In genomic region chr3:67654099-67654831, GRCh38 we compare ENCODE assay signal across 1 cellular context.
TF ChIP-seq lines count a peak whose summit lies in the region.

Gene SUCLG2, minus strand, starts transcription at chr3:67654612. Its CDS starts 26 bp downstream, at chr3:67654586.

TF ChIP-seq in GM12878, 131 proteins besides CTCF, POLR2A, EP300 and RAD21 (continued from another document):
- TF ChIP-seq REST (IDR thresholded peaks at IDR 0.05; ENCODE audit: low read depth, low read length) (0 out of 2 replicates have a peak, but pooled peaks have one; percentile 14), NFXL1 (IDR thresholded peaks at IDR 0.05; ENCODE audit: borderline replicate concordance) (peak; percentile 30; the same call in 1 of the 2 replicates), ZSCAN29 (IDR thresholded peaks at IDR 0.05) (0 out of 2 replicates have a peak, but pooled peaks have one; percentile 14), NKRF (conservative IDR thresholded peaks at IDR 0.05) (peak; percentile 82), ZNF207 (IDR thresholded peaks at IDR 0.05; ENCODE audit: borderline replicate concordance) (0 out of 2 replicates have a peak, but pooled peaks have one; percentile 62), SMAD5 (IDR thresholded peaks at IDR 0.05; ENCODE audit: low read depth) (peak; percentile 51; the same call in 1 of the 2 replicates), CREB1 (IDR thresholded peaks at IDR 0.05; ENCODE audit: low read depth) (no peak; the same call in 1 of the 2 replicates), HCFC1 (IDR thresholded peaks at IDR 0.05; ENCODE audit: low read length) (0 out of 2 replicates have a peak, but pooled peaks have one; percentile 10), RB1 (IDR thresholded peaks at IDR 0.05; ENCODE audit: borderline replicate concordance) (peak; percentile 78; the same call in 1 of the 2 replicates), BHLHE40 (IDR thresholded peaks at IDR 0.05; ENCODE audit: borderline replicate concordance in 1 of 2, low read depth in 2 of 2, low read length in 1 of 2) (peak; percentile 82 to 87), ZNF274 (IDR thresholded peaks at IDR 0.05; ENCODE audit: insufficient read depth, insufficient read length) (no peak), BACH1 (IDR thresholded peaks at IDR 0.05; ENCODE audit: borderline replicate concordance) (peak; percentile 23; the same call in 1 of the 2 replicates), GATAD2B (conservative IDR thresholded peaks at IDR 0.05; ENCODE audit: low read depth) (peak; percentile 86), USF2 (IDR thresholded peaks at IDR 0.05; ENCODE audit: borderline replicate concordance, low read depth, low read length) (no peak; the same call in 1 of the 2 replicates), E4F1 (IDR thresholded peaks at IDR 0.05; ENCODE audit: borderline replicate concordance, partially characterized antibody) (peak; percentile 18), YY1 (IDR thresholded peaks at IDR 0.05; ENCODE audit: low read depth, low read length) (peak; percentile 96), SIN3A (IDR thresholded peaks at IDR 0.05; ENCODE audit: low read depth, low read length) (no peak), BCL3 (IDR thresholded peaks at IDR 0.05; ENCODE audit: borderline replicate concordance, insufficient read depth, low read depth, low read length, poor library complexity, severe bottlenecking) (peak; percentile 20), POU2F2 (IDR thresholded peaks at IDR 0.05; ENCODE audit: borderline replicate concordance, low read depth, low read length) (peak; percentile 17; the same call in 1 of the 3 replicates), ZNF687 (IDR thresholded peaks at IDR 0.05) (peak; percentile 40; the same call in 1 of the 2 replicates), LARP7 (IDR thresholded peaks at IDR 0.05) (peak; percentile 89), SP1 (IDR thresholded peaks at IDR 0.05; ENCODE audit: low read depth, low read length) (peak; percentile 2), BCL11A (IDR thresholded peaks at IDR 0.05; ENCODE audit: low read depth, low read length) (no peak), MAX (IDR thresholded peaks at IDR 0.05; ENCODE audit: low read depth, low read length) (peak; percentile 22; the same call in 1 of the 2 replicates), SREBF2 (IDR thresholded peaks at IDR 0.05; ENCODE audit: low read length) (no peak), IKZF2 (IDR thresholded peaks at IDR 0.05) (peak; percentile 18 to 40; a peak in 2 of 4 replicates), TCF3 (IDR thresholded peaks at IDR 0.05; ENCODE audit: borderline replicate concordance, insufficient read depth, low read depth, low read length) (0 out of 2 replicates have a peak, but pooled peaks have one; percentile 25), KLF5 (IDR thresholded peaks at IDR 0.05; ENCODE audit: partially characterized antibody) (peak; percentile 62), PAX5 (IDR thresholded peaks at IDR 0.05; ENCODE audit: borderline replicate concordance, low read depth, low read length) (no peak), SMARCA5 (IDR thresholded peaks at IDR 0.05) (peak; percentile 69; the same call in 1 of the 2 replicates), TAF1 (IDR thresholded peaks at IDR 0.05; ENCODE audit: borderline replicate concordance, low read depth, low read length) (peak; percentile 95), DPF2 (IDR thresholded peaks at IDR 0.05) (peak; percentile 81), POLR2AphosphoS2 (IDR thresholded peaks at IDR 0.05; ENCODE audit: low read depth, low read length) (0 out of 2 replicates have a peak, but pooled peaks have one; percentile 70)
